In the genomic region with DNA sequence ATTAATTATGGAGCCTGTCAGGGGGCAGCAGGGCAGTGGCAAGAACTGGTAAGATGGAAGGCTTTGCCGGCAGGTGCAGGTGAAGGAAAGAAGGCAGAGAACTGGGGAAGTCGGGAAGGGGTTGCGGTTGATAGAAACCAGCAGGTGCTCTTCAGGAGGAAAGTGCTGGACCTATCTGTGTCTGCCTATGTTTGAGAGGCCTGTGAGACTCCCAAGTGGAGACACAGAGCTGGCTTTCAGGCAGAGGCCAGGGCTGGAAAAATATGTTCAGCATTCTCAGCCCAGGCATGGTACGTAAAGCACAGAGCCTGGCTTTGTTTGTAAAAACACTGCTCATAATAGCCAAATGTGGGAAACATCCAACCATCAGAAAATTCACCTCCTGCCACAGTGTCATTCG, we compare ENCODE assay signal across 34 cellular contexts.
"Had no signal": no experiment of that assay in that cellular context is flagged by ENCODE, and none has a peak within 500 bp of the region (broad histone marks: within the 10 kb centered on the region; RNA-seq: fewer than 3 reads in every experiment).

No MANE protein-coding gene starts in this region.

- H3K27me3 ChIP-seq: MG63 had no signal

- H3K9ac ChIP-seq: KMS-11 had no signal

- H3K4me3 ChIP-seq: MG63 had no signal

- DNase-seq: Karpas-422, Kasumi-1, MG63, MM.1S, MV-4-11, NCI-H1048, NCI-H1092, NCI-H1092 treated with DMSO at 0.1 percent for 48 hours, NCI-H1105, NCI-H1105 treated with DMSO at 0.1 percent for 48 hours, NCI-H1417, NCI-H1417 treated with DMSO at 0.1 percent for 48 hours, NCI-H1436, NCI-H1436 treated with DMSO at 0.1 percent for 48 hours, NCI-H146, NCI-H1694, NCI-H1694 treated with DMSO at 0.1 percent for 48 hours, NCI-H187, NCI-H187 treated with DMSO at 0.1 percent for 48 hours, NCI-H1930, NCI-H2029, NCI-H2029 treated with DMSO at 0.1 percent for 48 hours, NCI-H2081, NCI-H2081 treated with DMSO at 0.1 percent for 48 hours, NCI-H2107, NCI-H2171, NCI-H2171 treated with DMSO at 0.1 percent for 48 hours, NCI-H2227 treated with DMSO at 0.1 percent for 48 hours, NCI-H226, NCI-H345, NCI-H446, NCI-H446 treated with DMSO at 0.1 percent for 48 hours, NCI-H510A had no signal

- H3K27ac ChIP-seq: KMS-11 had no signal

- H3K4me2 ChIP-seq: KMS-11 had no signal

- H3K9me3 ChIP-seq: MG63 had no signal

- H3K36me3 ChIP-seq: MG63 had no signal
